ENCODE assay signal across 13 cellular contexts in the genomic region with DNA sequence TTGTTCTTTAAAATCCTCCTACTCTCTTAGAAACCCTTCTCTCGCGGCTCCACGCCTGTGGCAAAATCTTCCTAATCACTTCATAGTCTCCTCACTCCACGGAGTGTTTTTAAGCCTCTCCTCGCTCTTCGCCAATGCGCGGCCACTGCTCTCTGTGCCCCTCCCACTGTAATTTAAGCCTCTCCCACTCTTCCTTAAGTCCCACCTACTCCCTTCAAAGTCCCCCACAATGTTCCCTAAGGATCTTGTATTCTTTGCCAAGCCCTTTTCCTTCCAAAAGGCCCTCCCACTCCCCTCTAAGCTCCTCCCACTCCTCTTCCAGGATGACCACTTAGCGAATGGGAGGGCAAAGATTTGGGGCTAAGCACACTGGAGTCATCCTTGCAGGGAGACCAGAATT. TPM values are rescaled to one million over a fixed set of nuclear protein-coding genes. Genes with fewer than 3 reads are reported as not detected.
DNase-seq lines count a peak whose midpoint lies in the region; ATAC-seq and TF ChIP-seq lines count a peak whose summit lies in the region.
"Had no signal": no experiment of that assay in that cellular context is flagged by ENCODE, and none has a peak within 500 bp of the region (broad histone marks: within the 10 kb centered on the region; RNA-seq: fewer than 3 reads in every experiment).

No MANE protein-coding gene starts in this region.

- H3K27me3 ChIP-seq in transverse colon (no peaks in the 10 kb centered on the region), tibial nerve (no peaks in the 10 kb centered on the region)
- H3K27me3 ChIP-seq: cardiac muscle cell had no signal

- H3K4me1 ChIP-seq in transverse colon, result peaks cover 6 to 10% (median 9%) of the 10 kb centered on the region in 4 donors
- peaks cover 0 to 20% (median 4%) of the 10 kb centered on the region in 4 donors for H3K4me1 ChIP-seq in tibial nerve

- peaks cover 0 to 7% (median 0%) of the 10 kb centered on the region in 4 donors for H3K36me3 ChIP-seq in transverse colon
- peaks cover 0 to 58% (median 0%) of the 10 kb centered on the region in 3 donors for H3K36me3 ChIP-seq in tibial nerve

- H3K27ac Mint-ChIP-seq in activated T-cell treated with anti-CD3 and anti-CD28 coated beads, Interleukin-2, amount 50 U/mL, for 24 hours, result peak overlapping the region; percentile 29
- H3K27ac Mint-ChIP-seq in activated T-cell treated with anti-CD3 and anti-CD28 coated beads, Interleukin-2, amount 50 U/mL, for 72 hours, result no peak overlapping the region
- peak overlapping the region; percentile 95 for H3K27ac Mint-ChIP-seq in WTC11
- H3K27ac Mint-ChIP-seq in natural killer cell, result peak overlapping the region; percentile 96 to 99

- 81 to 94% methylated on average over 6 to 9 of the region's 9 CpGs for WGBS in transverse colon (ENCODE audit: low coverage in 1 of 2), 2 donors
- 81 to 84% methylated on average over 9 of the region's 9 CpGs for WGBS in tibial nerve, 2 donors

- no peaks in the 10 kb centered on the region for H3K27me3 Mint-ChIP-seq in activated T-cell treated with anti-CD3 and anti-CD28 coated beads, Interleukin-2, amount 50 U/mL, for 24 hours
- no peaks in the 10 kb centered on the region for H3K27me3 Mint-ChIP-seq in activated T-cell treated with anti-CD3 and anti-CD28 coated beads, Interleukin-2, amount 50 U/mL, for 72 hours (ENCODE audit: low read depth)
- H3K27me3 Mint-ChIP-seq in WTC11 (ENCODE audit: low read depth), result no peaks in the 10 kb centered on the region; the same call in 1 of the 2 replicates
- H3K27me3 Mint-ChIP-seq in natural killer cell (ENCODE audit: low read depth in 2 of 2), result no peaks in the 10 kb centered on the region
- H3K27me3 Mint-ChIP-seq: activated naive CD4-positive, alpha-beta T cell treated with anti-CD3 and anti-CD28 coated beads, Interleukin-2, amount 10 ng/mL, durations not matched to agents 7 days and 5 days had no signal

- peaks cover 27% of the 10 kb centered on the region for H3K4me1 Mint-ChIP-seq in activated T-cell treated with anti-CD3 and anti-CD28 coated beads, Interleukin-2, amount 50 U/mL, for 24 hours (ENCODE audit: low read depth)
- H3K4me1 Mint-ChIP-seq in activated T-cell treated with anti-CD3 and anti-CD28 coated beads, Interleukin-2, amount 50 U/mL, for 72 hours (ENCODE audit: low read depth), result peaks cover 24% of the 10 kb centered on the region
- H3K4me1 Mint-ChIP-seq in WTC11, result peaks cover 22% of the 10 kb centered on the region
- peaks cover 12 to 28% of the 10 kb centered on the region in 2 donors for H3K4me1 Mint-ChIP-seq in natural killer cell

- ATAC-seq in activated T-cell treated with anti-CD3 and anti-CD28 coated beads, Interleukin-2, amount 50 U/mL, for 72 hours (replicated peaks in 1 of 2), result no peak
- ATAC-seq in WTC11 (no peak; the same call in 1 of the 2 replicates), natural killer cell (no peak), GM18519 (IDR thresholded peaks at IDR 0.05; ENCODE audit: low FRiP score, unreplicated experiment) (no peak)

- no peak for TF ChIP-seq CTCF in WTC11 (IDR thresholded peaks at IDR 0.05)
- no peak for TF ChIP-seq CTCF in natural killer cell (IDR thresholded peaks at IDR 0.05)
- no peak for TF ChIP-seq CTCF in transverse colon (IDR thresholded peaks at IDR 0.05)
- TF ChIP-seq CTCF in tibial nerve (IDR thresholded peaks at IDR 0.05), result no peak

- TF ChIP-seq POLR2A in transverse colon (IDR thresholded peaks at IDR 0.05), result no peak
- no peak for TF ChIP-seq POLR2A in tibial nerve (IDR thresholded peaks at IDR 0.05)

- TF ChIP-seq EP300 in transverse colon (IDR thresholded peaks at IDR 0.05; ENCODE audit: low read depth) (no peak), tibial nerve (IDR thresholded peaks at IDR 0.05) (no peak)

- intact Hi-C loops in natural killer cell (cut with micrococcal nuclease) (no loop called here), transverse colon (cut with DNase I; ENCODE audit: low total_unique reads) (no loop called here)

- H3K27ac ChIP-seq in transverse colon, result peak overlapping the region in 3 of 4 donors; percentile 98 to 100 (median 99)
- peak overlapping the region in 1 of 4 donors; percentile 91 for H3K27ac ChIP-seq in tibial nerve
- H3K27ac ChIP-seq: cardiac muscle cell had no signal

- H3K36me3 Mint-ChIP-seq in activated T-cell treated with anti-CD3 and anti-CD28 coated beads, Interleukin-2, amount 50 U/mL, for 24 hours (ENCODE audit: low read depth), result peaks cover 56% of the 10 kb centered on the region
- peaks cover 17 to 23% of the 10 kb centered on the region in 2 donors for H3K36me3 Mint-ChIP-seq in activated T-cell treated with anti-CD3 and anti-CD28 coated beads, Interleukin-2, amount 50 U/mL, for 72 hours (ENCODE audit: insufficient read depth in 2 of 2)
- H3K36me3 Mint-ChIP-seq in WTC11 (peaks cover 23% of the 10 kb centered on the region), natural killer cell (no peaks in the 10 kb centered on the region)

- H3K4me3 ChIP-seq in transverse colon (no peak overlapping the region), tibial nerve (no peak overlapping the region)
- H3K4me3 ChIP-seq: lung had no signal

- POLR2A ChIA-PET in WTC11 (lab: Charles Lee), result interaction anchor here (2.1 kb wide), 1 partner anchor 11 kb away, joined by 17 read pairs; no protein-coding TSS in a partner anchor

- CTCF ChIA-PET in WTC11 (lab: Charles Lee), result interaction anchor here (1.0 to 3.0 kb wide), 5 partner anchors 8 to 130 kb away, joined by 4 to 17 read pairs (median 13); a partner anchor contains a TSS

- H3K9me3 ChIP-seq in transverse colon (no peaks in the 10 kb centered on the region), tibial nerve (no peaks in the 10 kb centered on the region)

- peaks cover 4% of the 10 kb centered on the region for H3K9me3 Mint-ChIP-seq in activated T-cell treated with anti-CD3 and anti-CD28 coated beads, Interleukin-2, amount 50 U/mL, for 24 hours
- peaks cover 1 to 3% of the 10 kb centered on the region in 2 donors for H3K9me3 Mint-ChIP-seq in activated T-cell treated with anti-CD3 and anti-CD28 coated beads, Interleukin-2, amount 50 U/mL, for 72 hours
- H3K9me3 Mint-ChIP-seq in WTC11, result no peaks in the 10 kb centered on the region
- H3K9me3 Mint-ChIP-seq in natural killer cell, result no peaks in the 10 kb centered on the region

- no peak overlapping the region for H3K4me3 Mint-ChIP-seq in activated T-cell treated with anti-CD3 and anti-CD28 coated beads, Interleukin-2, amount 50 U/mL, for 24 hours
- H3K4me3 Mint-ChIP-seq in activated T-cell treated with anti-CD3 and anti-CD28 coated beads, Interleukin-2, amount 50 U/mL, for 72 hours, result no peak overlapping the region
- H3K4me3 Mint-ChIP-seq in WTC11 (peak overlapping the region; percentile 98), natural killer cell (no peak overlapping the region)

- no peak for DNase-seq in activated T-cell treated with anti-CD3 and anti-CD28 coated beads, Interleukin-2, amount 50 U/mL, for 24 hours
- no peak for DNase-seq in activated T-cell treated with anti-CD3 and anti-CD28 coated beads, Interleukin-2, amount 50 U/mL, for 72 hours
- DNase-seq in WTC11 (ENCODE audit: low spot score), result peak; percentile 67
- DNase-seq in natural killer cell, result no peak
- no peak for DNase-seq in transverse colon
- no peak for DNase-seq in T1000 (lab: John Stamatoyannopoulos, UW)
- DNase-seq in tibial nerve (ENCODE audit: low spot score in 2 of 2), result no peak
- DNase-seq: activated naive CD4-positive, alpha-beta T cell treated with anti-CD3 and anti-CD28 coated beads, Interleukin-2, amount 10 ng/mL, durations not matched to agents 7 days and 5 days; KG1; T-helper 9 cell had no signal

- in situ Hi-C loops in transverse colon (cut with MboI; ENCODE audit: low pct_ligation_motif_present in 1 of 4, low pct_unique_long_range_greater_than_20kb in 1 of 4, low sequenced_read_pairs in 3 of 4), result no loop called here

TF ChIP-seq in WTC11, 78 proteins besides CTCF, POLR2A, EP300 and RAD21 (continues in another document):
- no peak for TF ChIP-seq CREB1 (CRISPR knock-in tag; IDR thresholded peaks at IDR 0.05)
- TF ChIP-seq GRHL2 (CRISPR knock-in tag; IDR thresholded peaks at IDR 0.05; ENCODE audit: insufficient replicate concordance, severe bottlenecking), result no peak

RNA-seq across cellular contexts. Expression of a gene that starts 1.3 kb away (rescaled TPM):
- 10 to 100 TPM; 16.2 to 17.3 TPM for total RNA-seq in activated T-cell treated with anti-CD3 and anti-CD28 coated beads, Interleukin-2, amount 50 U/mL, for 72 hours
- total RNA-seq in WTC11 (2021) (20.1 to 22.7 TPM (median 20.6 TPM) in 3 replicates), natural killer cell (10 to 100 TPM in 2 of 3 donors, 1 to 10 TPM in 1; 8.5 to 18.2 (median 10.3) TPM), transverse colon (100 to 1,000 TPM in 1 of 4 donors, 10 to 100 TPM in 1, 1 to 10 TPM in 2; 8.5 to 137 (median 18.3) TPM), tibial nerve (10 to 100 TPM in 1 of 4 donors, 1 to 10 TPM in 3; 4.8 to 11.7 (median 7.9) TPM)

RNA-seq across cellular contexts. Expression of a gene that starts 2.1 kb away (rescaled TPM):
- total RNA-seq in activated T-cell treated with anti-CD3 and anti-CD28 coated beads, Interleukin-2, amount 50 U/mL, for 72 hours, result 10 to 100 TPM; 26.2 to 32.3 TPM
- 5.5 to 6.3 TPM (median 5.5 TPM) in 3 replicates for total RNA-seq in WTC11 (2021)
- 10 to 100 TPM in 2 of 3 donors, 1 to 10 TPM in 1; 9.2 to 12.6 (median 12.5) TPM for total RNA-seq in natural killer cell
- 10 to 100 TPM; 17.7 to 51.1 (median 37.9) TPM for total RNA-seq in transverse colon
- total RNA-seq in tibial nerve, result 10 to 100 TPM; 23.1 to 35.0 (median 27.0) TPM

RNA-seq across cellular contexts. Expression of a gene that starts 7.4 kb away (rescaled TPM):
- 10 to 100 TPM; 12.9 to 13.2 TPM for total RNA-seq in activated T-cell treated with anti-CD3 and anti-CD28 coated beads, Interleukin-2, amount 50 U/mL, for 72 hours
- total RNA-seq in WTC11 (2021), result 18.5 to 21.7 TPM (median 19.0 TPM) in 3 replicates
- 10 to 100 TPM; 18.5 to 22.1 (median 20.9) TPM for total RNA-seq in natural killer cell
- 10 to 100 TPM in 2 of 4 donors, 1 to 10 TPM in 2; 8.3 to 50.1 (median 13.4) TPM for total RNA-seq in transverse colon
- total RNA-seq in tibial nerve, result 10 to 100 TPM in 3 of 4 donors, 1 to 10 TPM in 1; 8.8 to 15.0 (median 12.7) TPM

RNA-seq across cellular contexts. Expression of a gene that starts 17.4 kb away (rescaled TPM):
- 1 to 10 TPM; 9.3 to 9.4 TPM for total RNA-seq in activated T-cell treated with anti-CD3 and anti-CD28 coated beads, Interleukin-2, amount 50 U/mL, for 72 hours
- total RNA-seq in WTC11 (2021) (29.7 to 30.4 TPM (median 30.0 TPM) in 3 replicates), natural killer cell (10 to 100 TPM in 1 of 3 donors, 1 to 10 TPM in 2; 8.3 to 11.2 (median 9.5) TPM), transverse colon (1 to 10 TPM; 2.0 to 5.6 (median 2.9) TPM), tibial nerve (1 to 10 TPM; 2.0 to 5.3 (median 4.2) TPM)

RNA-seq across cellular contexts. Expression of a gene that starts 26.3 kb away (rescaled TPM):
- 1 to 10 TPM; 4.3 to 6.9 TPM for total RNA-seq in activated T-cell treated with anti-CD3 and anti-CD28 coated beads, Interleukin-2, amount 50 U/mL, for 72 hours
- 9.9 to 12.1 TPM (median 11.4 TPM) in 3 replicates for total RNA-seq in WTC11 (2021)
- 1 to 10 TPM; 6.4 to 7.9 (median 7.1) TPM for total RNA-seq in natural killer cell
- 10 to 100 TPM; 11.1 to 27.7 (median 14.5) TPM for total RNA-seq in transverse colon
- 1 to 10 TPM; 1.5 to 6.9 (median 1.9) TPM for total RNA-seq in tibial nerve
